Comparison of ENCODE assay signal across 13 cellular contexts in the genomic region with DNA sequence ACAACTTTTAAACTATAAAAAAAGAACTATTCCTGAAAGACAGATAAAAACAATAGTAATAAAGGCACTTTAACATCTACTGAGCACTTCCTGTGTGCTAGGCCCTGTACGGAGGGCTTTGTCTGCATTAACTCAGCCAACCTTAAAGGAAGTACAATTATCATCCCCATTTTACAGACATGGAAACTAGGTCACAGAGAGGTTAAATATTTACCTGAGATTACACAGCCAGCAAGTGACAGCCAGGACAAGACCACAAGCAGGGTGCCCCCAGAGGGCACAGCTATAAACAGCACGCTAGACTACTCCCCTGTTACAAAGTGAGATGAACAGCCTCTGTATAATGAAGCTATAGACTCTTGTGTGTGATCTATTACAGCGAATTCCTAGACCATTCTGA. TPM values are rescaled to one million over a fixed set of nuclear protein-coding genes. Genes with fewer than 3 reads are reported as not detected.
DNase-seq lines count a peak whose midpoint lies in the region; ATAC-seq and TF ChIP-seq lines count a peak whose summit lies in the region.
"Had no signal": no experiment of that assay in that cellular context is flagged by ENCODE, and none has a peak within 500 bp of the region (broad histone marks: within the 10 kb centered on the region; RNA-seq: fewer than 3 reads in every experiment).

No MANE protein-coding gene starts in this region.

- TF ChIP-seq CTCF in HFFc6 (IDR thresholded peaks at IDR 0.05) = peak; percentile 35

- DNase-seq in ELF-1 (ENCODE audit: low read depth, low spot score) = peak; percentile 10
- DNase-seq in HFFc6 = no peak
- DNase-seq in left lobe of liver (ENCODE audit: low spot score) = no peak
- no peak for DNase-seq in NCI-H2107 treated with DMSO at 0.1 percent for 48 hours (lab: John Stamatoyannopoulos, UW; ENCODE audit: unreplicated experiment)
- no peak for DNase-seq in stimulated activated CD4-positive, alpha-beta T cell treated with anti-CD3 and anti-CD28 coated beads, Interleukin-2, amount 100 ng/mL, for 24 hours
- DNase-seq: hypothalamus, NCI-H446 had no signal

- peaks cover 25% of the 10 kb centered on the region for H3K4me1 Mint-ChIP-seq in HFFc6 (ENCODE audit: low read depth)

- H3K9me3 Mint-ChIP-seq in HFFc6 = no peaks in the 10 kb centered on the region
- H3K9me3 Mint-ChIP-seq: activated T-helper 1 cell treated with anti-CD3 and anti-CD28 coated beads, Interleukin-12 subunit alpha, Interleukin-12 subunit beta, Interleukin-2, Interleukin-4 antibody, amounts not matched to agents 30 ng/mL and 10 ng/mL and 1 ng/mL, durations not matched to agents 14 hours and 24 hours and 36 hours; dendritic cell treated with granulocyte-macrophage colony-stimulating factor and Interleukin-4, amounts not matched to agents 40 ng/mL and 50 ng/mL, for 4 days; natural killer cell treated with Interleukin-12 subunit alpha and Interleukin-12 subunit beta and Interleukin-15 and Interleukin-18, amount 100 ng/mL, for 72 hours had no signal

- H3K36me3 Mint-ChIP-seq in HFFc6 (ENCODE audit: low read depth) = peaks cover 71% of the 10 kb centered on the region

- H3K4me3 Mint-ChIP-seq in HFFc6 = no peak overlapping the region
- H3K4me3 Mint-ChIP-seq: activated T-helper 1 cell treated with anti-CD3 and anti-CD28 coated beads, Interleukin-12 subunit alpha, Interleukin-12 subunit beta, Interleukin-2, Interleukin-4 antibody, amounts not matched to agents 30 ng/mL and 10 ng/mL and 1 ng/mL, durations not matched to agents 14 hours and 24 hours and 36 hours; dendritic cell treated with granulocyte-macrophage colony-stimulating factor and Interleukin-4, amounts not matched to agents 40 ng/mL and 50 ng/mL, for 4 days; natural killer cell treated with Interleukin-12 subunit alpha and Interleukin-12 subunit beta and Interleukin-15 and Interleukin-18, amount 100 ng/mL, for 72 hours had no signal

- no peak overlapping the region for H3K27ac Mint-ChIP-seq in HFFc6
- H3K27ac Mint-ChIP-seq: activated T-helper 1 cell treated with anti-CD3 and anti-CD28 coated beads, Interleukin-12 subunit alpha, Interleukin-12 subunit beta, Interleukin-2, Interleukin-4 antibody, amounts not matched to agents 30 ng/mL and 10 ng/mL and 1 ng/mL, durations not matched to agents 14 hours and 24 hours and 36 hours; dendritic cell treated with granulocyte-macrophage colony-stimulating factor and Interleukin-4, amounts not matched to agents 40 ng/mL and 50 ng/mL, for 4 days; natural killer cell treated with Interleukin-12 subunit alpha and Interleukin-12 subunit beta and Interleukin-15 and Interleukin-18, amount 100 ng/mL, for 72 hours had no signal

- H3K27me3 Mint-ChIP-seq in HFFc6 (ENCODE audit: insufficient read depth) = no peaks in the 10 kb centered on the region; the same call in 1 of the 2 replicates
- H3K27me3 Mint-ChIP-seq: dendritic cell treated with granulocyte-macrophage colony-stimulating factor and Interleukin-4, amounts not matched to agents 40 ng/mL and 50 ng/mL, for 4 days; natural killer cell treated with Interleukin-12 subunit alpha and Interleukin-12 subunit beta and Interleukin-15 and Interleukin-18, amount 100 ng/mL, for 72 hours had no signal

- ATAC-seq in SK-N-SH treated with all-trans-retinoic acid at 6 μM for 48 hours (peak; percentile 38; the same call in 1 of the 3 replicates), left lobe of liver (peak; percentile 39), HG03520 (IDR thresholded peaks at IDR 0.05; ENCODE audit: unreplicated experiment) (no peak), HG02885 (IDR thresholded peaks at IDR 0.05; ENCODE audit: poor library complexity, unreplicated experiment) (no peak)
- ATAC-seq: natural killer cell treated with Interleukin-12 subunit alpha and Interleukin-12 subunit beta and Interleukin-15 and Interleukin-18, amount 100 ng/mL, for 72 hours had no signal

TF ChIP-seq in SK-N-SH treated with all-trans-retinoic acid at 6 μM for 48 hours, 23 proteins besides CTCF, POLR2A, EP300 and RAD21:
- no peak for TF ChIP-seq ISL1 (CRISPR knock-in tag; IDR thresholded peaks at IDR 0.05)
- TF ChIP-seq OSR1 (CRISPR knock-in tag; IDR thresholded peaks at IDR 0.05) = no peak
- no peak for TF ChIP-seq BACH2 (CRISPR knock-in tag; IDR thresholded peaks at IDR 0.05; ENCODE audit: borderline replicate concordance)

RNA-seq across cellular contexts. Expression of a gene that starts 25.5 kb away (rescaled TPM):
- 10 to 100 TPM in 5 of 6 experiments, 1 to 10 TPM in 1; 9.6 to 16.2 (median 14.9) TPM for total RNA-seq in HFFc6 (2021; fragmentation: NEBNext Ultra II Directional; extraction: Animal tissue kit (Norgen Biotek cat#: 25700))
- total RNA-seq in left lobe of liver = 7.7 TPM

RNA-seq across cellular contexts. Expression of a gene that starts 26.0 kb away (rescaled TPM):
- total RNA-seq in HFFc6 (2021; fragmentation: NEBNext Ultra II Directional; extraction: Animal tissue kit (Norgen Biotek cat#: 25700)) = 10 to 100 TPM; 13.5 to 16.0 (median 15.1) TPM
- total RNA-seq in left lobe of liver = 6.1 TPM

Comparison
In these comparisons a context has a peak if more than half of its experiments do, and no peak if none do; other contexts are left out.
1. ATAC-seq: peak in SK-N-SH treated with all-trans-retinoic acid at 6 μM for 48 hours (single experiment) and left lobe of liver (single experiment); none in HG03520 (single experiment) and HG02885 (single experiment).